ENCODE assay signal across 8 cellular contexts in the genomic region with DNA sequence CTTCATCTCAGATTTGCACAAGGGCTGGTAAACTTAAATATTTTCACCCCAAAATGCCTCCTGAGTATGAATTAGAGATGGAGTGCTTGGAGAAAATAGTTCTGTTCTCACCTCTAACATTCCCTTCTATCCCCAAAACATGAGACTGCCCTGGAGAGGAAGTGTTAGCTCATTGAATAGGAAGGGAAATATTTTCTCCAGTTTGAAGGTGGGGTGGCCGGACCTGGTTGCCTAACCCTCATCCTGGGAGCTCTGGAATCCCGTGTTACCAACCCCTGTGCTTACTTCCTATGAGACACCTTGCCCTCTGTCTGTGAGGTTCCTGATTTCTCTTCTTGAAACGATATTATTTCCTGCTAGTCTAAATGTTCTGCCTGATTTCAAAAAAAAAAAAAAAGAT. TPM values are rescaled to one million over a fixed set of nuclear protein-coding genes. Genes with fewer than 3 reads are reported as not detected.
DNase-seq lines count a peak whose midpoint lies in the region; ATAC-seq and TF ChIP-seq lines count a peak whose summit lies in the region.

No MANE protein-coding gene starts in this region.

- peak overlapping the region; percentile 72 to 89 for H3K4me3 ChIP-seq in aorta (ENCODE audit: low read length in 2 of 2)

- DNase-seq in Right ventricle myocardium inferior (ENCODE audit: missing footprints) (no peak), cardiac septum (ENCODE audit: low spot score) (no peak), memory B cell (ENCODE audit: low spot score in 2 of 2) (no peak), aorta (no peak), NCI-H774 (lab: John Stamatoyannopoulos, UW) (no peak)
- no peak for DNase-seq in stimulated activated CD4-positive, alpha-beta T cell treated with anti-CD3 and anti-CD28 coated beads, Interleukin-15, amount 100 ng/mL, for 24 hours

- H3K27ac ChIP-seq in aorta (ENCODE audit: low read depth in 1 of 2, low read length in 2 of 2), result peak overlapping the region in 1 of 2 donors; percentile 67

- H3K27ac Mint-ChIP-seq in brain (peak overlapping the region in 3 of 5 experiments; percentile 96 to 99 (median 99)), memory B cell (peak overlapping the region; percentile 98)

- TF ChIP-seq CTCF in brain (conservative IDR thresholded peaks at IDR 0.05), result no peak

- no peaks in the 10 kb centered on the region for H3K27me3 Mint-ChIP-seq in brain
- H3K27me3 Mint-ChIP-seq in memory B cell, result no peaks in the 10 kb centered on the region

- H3K36me3 Mint-ChIP-seq in brain (peaks cover 30% of the 10 kb centered on the region), memory B cell (peaks cover 30% of the 10 kb centered on the region)

- peak; percentile 18 for ATAC-seq in Right ventricle myocardium inferior
- no peak for ATAC-seq in memory B cell (ENCODE audit: low read depth)
- ATAC-seq in aorta (ENCODE audit: low FRiP score), result no peak
- ATAC-seq in GM18517 (IDR thresholded peaks at IDR 0.05; ENCODE audit: unreplicated experiment), result no peak

- H3K9me3 Mint-ChIP-seq in brain (peaks cover 9 to 19% (median 17%) of the 10 kb centered on the region in 5 experiments), memory B cell (peaks cover 7% of the 10 kb centered on the region)

- H3K4me3 Mint-ChIP-seq in brain (peak overlapping the region in 3 of 5 experiments; percentile 76 to 90 (median 88)), memory B cell (peak overlapping the region; percentile 94)

- H3K27me3 ChIP-seq in aorta (ENCODE audit: control insufficient read depth in 1 of 2, insufficient read depth in 2 of 2, low read length in 1 of 2), result no peaks in the 10 kb centered on the region

- no peaks in the 10 kb centered on the region for H3K9me3 ChIP-seq in aorta (ENCODE audit: control insufficient read depth, low read length)

- H3K4me1 Mint-ChIP-seq in brain (peaks cover 48% of the 10 kb centered on the region), memory B cell (peaks cover 32% of the 10 kb centered on the region)

- H3K4me1 ChIP-seq in aorta (ENCODE audit: control insufficient read depth in 1 of 2, insufficient read depth in 2 of 2, low read length in 2 of 2), result peaks cover 3 to 6% of the 10 kb centered on the region in 2 donors

- 14% methylated on average over 3 of the region's 3 CpGs for WGBS in aorta, 2 donors

- H3K36me3 ChIP-seq in aorta (ENCODE audit: control insufficient read depth in 1 of 2, insufficient read depth in 2 of 2, low read length in 1 of 2), result no peaks in the 10 kb centered on the region

- intact Hi-C loops in Right ventricle myocardium inferior (cut with DNase I) (loop anchor here (2.0 to 5.0 kb wide), 2 partner anchors 26 to 65 kb away; no protein-coding TSS in a partner anchor), cardiac septum (cut with DNase I) (no loop called here), aorta (cut with DNase I) (no loop called here)

RNA-seq across cellular contexts. Expression of a gene that starts 0.8 kb away (rescaled TPM):
- total RNA-seq in Right ventricle myocardium inferior, result 4.2 TPM
- total RNA-seq in cardiac septum, result 4.3 TPM
- 5.4 TPM for polyA plus RNA-seq in brain (ENCODE audit: insufficient read depth, low read depth, low replicate concordance)
- 10 to 100 TPM in 1 of 2 donors, 1 to 10 TPM in 1; 4.6 to 11.9 TPM for total RNA-seq in aorta
- polyA plus RNA-seq in aorta, result 10 to 100 TPM; 10.8 to 11.3 TPM

RNA-seq across cellular contexts. Expression of a gene that starts 25.2 kb away (rescaled TPM):
- total RNA-seq in Right ventricle myocardium inferior, result 7.0 TPM
- total RNA-seq in cardiac septum, result 6.8 TPM
- polyA plus RNA-seq in brain (ENCODE audit: insufficient read depth, low read depth, low replicate concordance), result 6.2 TPM
- 10 to 100 TPM; 14.2 to 19.0 TPM for total RNA-seq in aorta
- 10 to 100 TPM; 15.0 to 15.7 TPM for polyA plus RNA-seq in aorta

RNA-seq across cellular contexts. Expression of a gene that starts 51.1 kb away (rescaled TPM):
- total RNA-seq in Right ventricle myocardium inferior, result 19.3 TPM
- 16.0 TPM for total RNA-seq in cardiac septum
- 73.1 TPM for polyA plus RNA-seq in brain (ENCODE audit: insufficient read depth, low read depth, low replicate concordance)
- 10 to 100 TPM; 55.5 to 83.3 TPM for total RNA-seq in aorta
- 10 to 100 TPM; 26.3 to 58.0 TPM for polyA plus RNA-seq in aorta
